ENCODE assay signal across 19 cellular contexts in the genomic region with DNA sequence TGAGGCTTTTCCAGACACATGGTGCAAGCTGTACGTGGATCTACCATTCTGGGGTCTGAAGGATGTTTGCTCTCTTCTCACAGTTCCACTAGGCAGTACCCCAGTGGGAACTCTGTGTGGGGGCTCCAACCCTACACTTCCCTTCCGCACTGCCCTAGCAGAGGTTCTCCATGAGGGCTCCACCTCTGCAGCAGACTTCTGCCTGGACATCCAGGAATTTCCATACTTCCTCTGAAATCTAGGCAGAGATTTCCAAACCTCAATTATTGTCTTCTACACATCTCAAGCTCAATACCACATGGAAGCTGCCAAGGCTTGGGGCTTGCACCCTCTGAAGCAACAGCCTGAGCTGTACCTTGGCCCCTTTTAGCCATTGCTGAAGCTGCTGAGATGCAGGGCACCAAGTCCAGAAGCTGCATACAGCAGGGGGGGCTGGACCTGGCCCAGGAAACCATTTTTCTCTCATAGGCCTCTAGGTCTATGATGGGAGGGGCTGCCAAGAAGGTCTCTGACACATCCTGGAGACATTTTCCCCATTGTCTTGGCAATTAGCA. TPM values are rescaled to one million over a fixed set of nuclear protein-coding genes. Genes with fewer than 3 reads are reported as not detected.
A peak's percentile ranks its signal among the peaks of the same experiment; 100 is the strongest.
DNase-seq lines count a peak whose midpoint lies in the region; ATAC-seq, FAIRE-seq and TF ChIP-seq lines count a peak whose summit lies in the region.
"Had no signal": no experiment of that assay in that cellular context is flagged by ENCODE, and none has a peak within 500 bp of the region (broad histone marks: within the 10 kb centered on the region; RNA-seq: fewer than 3 reads in every experiment).

No MANE protein-coding gene starts in this region.

- H2BK120ac ChIP-seq in mesendoderm (ENCODE audit: low read depth, low read length) = no peak overlapping the region

- H2BK5ac ChIP-seq in mesendoderm (ENCODE audit: low read length) = no peak overlapping the region

- no peak overlapping the region for H2AK5ac ChIP-seq in mesendoderm (ENCODE audit: low read length)

- no peaks in the 10 kb centered on the region for H3K4me1 ChIP-seq in A549
- no peaks in the 10 kb centered on the region for H3K4me1 ChIP-seq in DND-41 (ENCODE audit: insufficient read depth, low read length)
- no peaks in the 10 kb centered on the region for H3K4me1 ChIP-seq in OCI-LY7 (ENCODE audit: insufficient read depth, low read length, poor library complexity, severe bottlenecking)
- no peaks in the 10 kb centered on the region for H3K4me1 ChIP-seq in mesendoderm (ENCODE audit: control insufficient read depth, low read depth, low read length)
- H3K4me1 ChIP-seq: BE2C, Caco-2 had no signal

- intact Hi-C loops in OCI-LY7 (cut with micrococcal nuclease; ENCODE audit: unreplicated experiment) = no loop called here

- no peak for TF ChIP-seq RAD21 in A549 (conservative IDR thresholded peaks at IDR 0.05 in 1 of 2, IDR thresholded peaks at IDR 0.05 in 1 of 2)

- DNase-seq in A549 (ENCODE audit: low read depth in 1 of 2, low spot score in 1 of 2) (no peak), DND-41 (peak; percentile 20), OCI-LY7 (ENCODE audit: low spot score) (peak; percentile 23), mesendoderm (peak; percentile 8), NCI-H69 (lab: John Stamatoyannopoulos, UW) (no peak)
- DNase-seq: BE2C; CD8-positive, alpha-beta memory T cell; DMS79 treated with DMSO at 0.1 percent for 48 hours; GF-D8; IMR-90 had no signal

- H4K5ac ChIP-seq in mesendoderm (ENCODE audit: low read length) = no peak overlapping the region

- no peak overlapping the region for H3K4ac ChIP-seq in mesendoderm (ENCODE audit: low read depth, low read length)

- TF ChIP-seq POLR2A in A549 (IDR thresholded peaks at IDR 0.05; ENCODE audit: low read length) = no peak

- no peak overlapping the region for H3K56ac ChIP-seq in mesendoderm (ENCODE audit: low read length)

- TF ChIP-seq EP300 in A549 (IDR thresholded peaks at IDR 0.05) = no peak

- POLR2A ChIA-PET in A549 (lab: Yijun Ruan, JAX) = no interaction called here
- POLR2A ChIA-PET in OCI-LY7 (lab: Charles Lee) = no interaction called here

- H3K23ac ChIP-seq in mesendoderm (ENCODE audit: low read length) = no peak overlapping the region

- H3K79me1 ChIP-seq in mesendoderm (ENCODE audit: low read length) = no peaks in the 10 kb centered on the region

- H3K27me3 ChIP-seq in DND-41 (ENCODE audit: insufficient read depth, low read length, poor library complexity) (no peaks in the 10 kb centered on the region), mesendoderm (ENCODE audit: insufficient read depth, low read length, poor library complexity) (no peaks in the 10 kb centered on the region)
- H3K27me3 ChIP-seq: BE2C had no signal

- WGBS in A549 (ENCODE audit: missing lambda C conversion rate) = 86% methylated on average over 2 of the region's 2 CpGs
- no CpG with 5 or more reads among the region's 2 CpGs for WGBS in mesendoderm (ENCODE audit: extremely low coverage, insufficient coverage, low lambda C conversion rate)

- no TSS peak for BruUV-seq in OCI-LY7 (replicated peaks; lab: Mats Ljungman, UMichigan)

- ATAC-seq in A549 (no peak), DND-41 (ENCODE audit: insufficient read depth, low read depth) (no peak), GM18502 (IDR thresholded peaks at IDR 0.05; ENCODE audit: poor library complexity, unreplicated experiment) (no peak), HG03135 (IDR thresholded peaks at IDR 0.05; ENCODE audit: unreplicated experiment) (no peak)

- FAIRE-seq in A549 (lab: Jason Lieb, UNC) = no peak
- FAIRE-seq: A204.1, GM18507, H1 had no signal

- no peak overlapping the region for H2BK15ac ChIP-seq in mesendoderm (replicated peaks; ENCODE audit: low read depth)

- TF ChIP-seq CTCF in A549 (IDR thresholded peaks at IDR 0.05) = no peak
- TF ChIP-seq CTCF in DND-41 (IDR thresholded peaks at IDR 0.05; ENCODE audit: borderline replicate concordance, extremely low read depth, low read length, poor library complexity, severe bottlenecking) = no peak
- no peak for TF ChIP-seq CTCF in OCI-LY7 (conservative IDR thresholded peaks at IDR 0.05; ENCODE audit: low read length)

- H3K27ac ChIP-seq in A549 = no peak overlapping the region
- H3K27ac ChIP-seq in DND-41 (ENCODE audit: low read length) = no peak overlapping the region
- H3K27ac ChIP-seq in OCI-LY7 (ENCODE audit: low read depth, low read length, poor library complexity, severe bottlenecking) = no peak overlapping the region
- H3K27ac ChIP-seq in mesendoderm (ENCODE audit: low read depth, low read length) = no peak overlapping the region
- H3K27ac ChIP-seq: KMS-11 had no signal

- H3K18ac ChIP-seq in mesendoderm (ENCODE audit: low read length) = no peak overlapping the region

- no peaks in the 10 kb centered on the region for H4K20me1 ChIP-seq in DND-41 (ENCODE audit: insufficient read depth, low read length)
- H4K20me1 ChIP-seq in OCI-LY7 (ENCODE audit: insufficient read depth, low read length) = no peaks in the 10 kb centered on the region

- CTCF ChIA-PET in A549 (lab: Yijun Ruan, JAX) (interaction anchor here (1.1 kb wide), 1 partner anchor 12 kb away, joined by 3 read pairs; the partner anchor contains the start of gene PDSS2), OCI-LY7 (lab: Charles Lee; ENCODE audit: unreplicated experiment) (no interaction called here)

- H3K4me2 ChIP-seq in A549 = no peak overlapping the region
- H3K4me2 ChIP-seq in DND-41 (ENCODE audit: insufficient read depth, low read length) = no peak overlapping the region
- no peak overlapping the region for H3K4me2 ChIP-seq in OCI-LY7 (ENCODE audit: low read length)
- no peak overlapping the region for H3K4me2 ChIP-seq in mesendoderm (ENCODE audit: low read length)
- H3K4me2 ChIP-seq: KMS-11 had no signal

- no peak overlapping the region for H3K4me3 ChIP-seq in A549
- H3K4me3 ChIP-seq in DND-41 (ENCODE audit: low read depth in 1 of 2, low read length in 2 of 2) = no peak overlapping the region
- no peak overlapping the region for H3K4me3 ChIP-seq in OCI-LY7 (ENCODE audit: low read depth, low read length, poor library complexity, severe bottlenecking)
- H3K4me3 ChIP-seq in mesendoderm (ENCODE audit: low read length) = no peak overlapping the region
- H3K4me3 ChIP-seq: HAP-1 had no signal

- H4K8ac ChIP-seq in mesendoderm (ENCODE audit: low read depth, low read length) = no peak overlapping the region

- H3K9me2 ChIP-seq in OCI-LY7 (ENCODE audit: insufficient read depth, low read length) = no peaks in the 10 kb centered on the region

- H3K36me3 ChIP-seq in DND-41 (ENCODE audit: insufficient read depth, low read length) = no peaks in the 10 kb centered on the region; the same call in 1 of the 2 replicates
- peaks cover 71% of the 10 kb centered on the region for H3K36me3 ChIP-seq in OCI-LY7 (ENCODE audit: insufficient read depth, low read length)
- no peaks in the 10 kb centered on the region for H3K36me3 ChIP-seq in mesendoderm (ENCODE audit: control insufficient read depth, insufficient read depth, low read length)
- H3K36me3 ChIP-seq: BE2C, HAP-1 had no signal

- H3K9ac ChIP-seq in DND-41 (ENCODE audit: low read depth, low read length) (no peak overlapping the region), mesendoderm (ENCODE audit: low read length) (no peak overlapping the region)
- H3K9ac ChIP-seq: KMS-11 had no signal

- H3K79me2 ChIP-seq in DND-41 (ENCODE audit: insufficient read depth, low read length) (peaks cover 22% of the 10 kb centered on the region), OCI-LY7 (ENCODE audit: insufficient read depth, low read depth, low read length) (0 out of 2 replicates have a peak, but pooled peaks cover 11% of the 10 kb centered on the region), mesendoderm (ENCODE audit: control insufficient read depth, insufficient read depth, low read length) (no peaks in the 10 kb centered on the region)

- peaks cover 20% of the 10 kb centered on the region for H3K9me3 ChIP-seq in A549
- peaks cover 28% of the 10 kb centered on the region for H3K9me3 ChIP-seq in DND-41 (ENCODE audit: insufficient read depth, low read length, severe bottlenecking)
- H3K9me3 ChIP-seq in OCI-LY7 (ENCODE audit: low read length) = peaks cover 45% of the 10 kb centered on the region

- H2AFZ ChIP-seq in DND-41 (ENCODE audit: low read depth, low read length) (no peak overlapping the region), OCI-LY7 (ENCODE audit: low read length) (no peak overlapping the region)

TF ChIP-seq in A549, 52 proteins besides CTCF, POLR2A, EP300 and RAD21:
- TF ChIP-seq ZFP36 (IDR thresholded peaks at IDR 0.05; ENCODE audit: borderline replicate concordance, partially characterized antibody) = peak; percentile 10
- TF ChIP-seq MAFK (IDR thresholded peaks at IDR 0.05; ENCODE audit: partially characterized antibody) = no peak

RNA-seq across cellular contexts. Expression of gene PDSS2, which starts 11.6 kb away (rescaled TPM):
- polyA plus RNA-seq in A549 (2011; rRNA removed) (17.2 and 17.3 TPM in 2 replicates), A549 (2017; fragmentation: RNase III; extraction: RNeasy Plus Mini Kit Qiagen cat#74134 plus additional on column Dnase treatment) (7.2 to 7.9 TPM (median 7.6 TPM) in 3 replicates)
- polyA plus RNA-seq in A549 (2012; cell fraction: cytosol; rRNA removed) = 5.4 and 7.6 TPM in 2 replicates
- 4.9 and 5.1 TPM in 2 replicates for polyA plus RNA-seq in A549 (2012; cell fraction: nucleus; rRNA removed)
- polyA minus RNA-seq in A549 (2011; rRNA and poly(A)+ RNA removed) = 21.7 and 24.9 TPM in 2 replicates
- total RNA-seq in OCI-LY7 (2014; rRNA removed; shearing (Covaris generic)) = 7.4 and 14.7 TPM in 2 replicates
- 24.9 and 25.2 TPM in 2 replicates for total RNA-seq in OCI-LY7 (2022)
- polyA plus RNA-seq in mesendoderm (2013, experiment 1 of 2) = 7.5 TPM
- 7.7 TPM for polyA plus RNA-seq in mesendoderm (2013, experiment 2 of 2)

RNA-seq across cellular contexts. Expression of gene SOBP, which starts 42.2 kb away (rescaled TPM):
- polyA plus RNA-seq in A549 (2011; rRNA removed) (0.18 and 0.33 TPM in 2 replicates), A549 (2017; fragmentation: RNase III; extraction: RNeasy Plus Mini Kit Qiagen cat#74134 plus additional on column Dnase treatment) (0.51 to 0.54 TPM (median 0.53 TPM) in 3 replicates)
- 0.30 and 0.34 TPM in 2 replicates for polyA plus RNA-seq in A549 (2012; cell fraction: cytosol; rRNA removed)
- polyA plus RNA-seq in A549 (2012; cell fraction: nucleus; rRNA removed) = 0.54 and 0.86 TPM in 2 replicates
- polyA minus RNA-seq in A549 (2011; rRNA and poly(A)+ RNA removed) = 0.29 and 0.58 TPM in 2 replicates
- 16.0 and 21.5 TPM in 2 replicates for total RNA-seq in OCI-LY7 (2014; rRNA removed; shearing (Covaris generic))
- 29.4 and 31.3 TPM in 2 replicates for total RNA-seq in OCI-LY7 (2022)
- polyA plus RNA-seq in mesendoderm (2013, experiment 1 of 2) = 1.5 TPM
- 1.6 TPM for polyA plus RNA-seq in mesendoderm (2013, experiment 2 of 2)
- total RNA-seq: Caco-2 had no signal
- polyA plus RNA-seq: CD14-positive monocyte had no signal

Comparison
In these comparisons a context has a peak if more than half of its experiments do, and no peak if none do; other contexts are left out.
1. DNase-seq: peak in DND-41 (single experiment), OCI-LY7 (single experiment) and mesendoderm (single experiment); none in A549 (0 of 2) and NCI-H69 (single experiment).